18 cellular contexts compared by ENCODE assay signal in genomic region chr10:103083977-103084320, GRCh38.
"Had no signal": no experiment of that assay in that cellular context is flagged by ENCODE, and none has a peak within 500 bp of the region (broad histone marks: within the 10 kb centered on the region; RNA-seq: fewer than 3 reads in every experiment).

No MANE protein-coding gene starts in this region.

- H3K27me3 Mint-ChIP-seq: activated CD8-positive, alpha-beta T cell treated with anti-CD3 and anti-CD28 coated beads for 36 hours; activated naive CD4-positive, alpha-beta T cell treated with anti-CD3 and anti-CD28 coated beads, Interleukin-2, amount 50 U/mL, for 24 hours; naive B cell had no signal

- H3K4me1 Mint-ChIP-seq: activated naive CD4-positive, alpha-beta T cell treated with anti-CD3 and anti-CD28 coated beads, Interleukin-2, amount 50 U/mL, for 24 hours; naive B cell had no signal

- H3K27me3 ChIP-seq: colonic mucosa, gastrocnemius medialis, heart left ventricle, transverse colon, uterus had no signal

- H3K36me3 ChIP-seq: uterus had no signal

- ATAC-seq: activated CD8-positive, alpha-beta T cell treated with anti-CD3 and anti-CD28 coated beads for 36 hours; activated T-cell treated with anti-CD3 and anti-CD28 coated beads, Interleukin-2, amount 50 U/mL, for 4 hours; gastrocnemius medialis; heart left ventricle; mucosa of descending colon; sciatic nerve had no signal

- H3K27ac ChIP-seq: colonic mucosa, gastrocnemius medialis, heart left ventricle, parathyroid adenoma, transverse colon, uterus, WERI-Rb-1 had no signal

- H3K9me3 ChIP-seq: colonic mucosa, gastrocnemius medialis, heart left ventricle, mucosa of descending colon, transverse colon, uterus had no signal

- DNase-seq: activated CD8-positive, alpha-beta T cell treated with anti-CD3 and anti-CD28 coated beads for 36 hours; activated effector memory CD4-positive, alpha-beta T cell treated with anti-CD3 and anti-CD28 coated beads, Interleukin-2, amount 50 U/mL, for 16 hours; activated T-cell treated with anti-CD3 and anti-CD28 coated beads, Interleukin-2, amount 50 U/mL, for 4 hours; colonic mucosa; gastrocnemius medialis; heart left ventricle; mesenchymal stem cell; mucosa of descending colon; naive B cell; stimulated activated CD4-positive, alpha-beta T cell treated with anti-CD3 and anti-CD28 coated beads, Interleukin-4, amount 100 ng/mL, for 1 hour; SW 1271; transverse colon; uterus; WERI-Rb-1 had no signal

- H3K9me3 Mint-ChIP-seq: activated CD8-positive, alpha-beta T cell treated with anti-CD3 and anti-CD28 coated beads for 36 hours; activated naive CD4-positive, alpha-beta T cell treated with anti-CD3 and anti-CD28 coated beads, Interleukin-2, amount 50 U/mL, for 24 hours; activated T-cell treated with anti-CD3 and anti-CD28 coated beads, Interleukin-2, amount 50 U/mL, for 4 hours; naive B cell had no signal

- H3K36me3 Mint-ChIP-seq: activated naive CD4-positive, alpha-beta T cell treated with anti-CD3 and anti-CD28 coated beads, Interleukin-2, amount 50 U/mL, for 24 hours had no signal

- H3K4me3 ChIP-seq: colonic mucosa, gastrocnemius medialis, heart left ventricle, mucosa of descending colon, smooth muscle cell, transverse colon, uterus had no signal

- H3K4me3 Mint-ChIP-seq: activated CD8-positive, alpha-beta T cell treated with anti-CD3 and anti-CD28 coated beads for 36 hours; activated naive CD4-positive, alpha-beta T cell treated with anti-CD3 and anti-CD28 coated beads, Interleukin-2, amount 50 U/mL, for 24 hours; activated T-cell treated with anti-CD3 and anti-CD28 coated beads, Interleukin-2, amount 50 U/mL, for 4 hours had no signal

- H3K27ac Mint-ChIP-seq: activated CD8-positive, alpha-beta T cell treated with anti-CD3 and anti-CD28 coated beads for 36 hours; activated naive CD4-positive, alpha-beta T cell treated with anti-CD3 and anti-CD28 coated beads, Interleukin-2, amount 50 U/mL, for 24 hours had no signal

- H3K4me1 ChIP-seq: colonic mucosa, gastrocnemius medialis, heart left ventricle, parathyroid adenoma, transverse colon, uterus had no signal
